In genomic region chr12:124814741-124815613, GRCh38 we compare ENCODE assay signal across 1 cellular context.
TF ChIP-seq lines count a peak whose summit lies in the region.

No MANE protein-coding gene starts in this region.

TF ChIP-seq in HepG2, 621 proteins besides CTCF, POLR2A, EP300 and RAD21:
- TF ChIP-seq DZIP1 (CRISPR knock-in tag; IDR thresholded peaks at IDR 0.05) (no peak), ZNF782 (CRISPR knock-in tag; IDR thresholded peaks at IDR 0.05; ENCODE audit: borderline replicate concordance) (no peak), PHF21A (CRISPR knock-in tag; IDR thresholded peaks at IDR 0.05) (no peak), AFF4 (CRISPR knock-in tag; IDR thresholded peaks at IDR 0.05) (no peak), ZNF556 (CRISPR knock-in tag; IDR thresholded peaks at IDR 0.05; ENCODE audit: borderline replicate concordance) (no peak)
